Comparison of ENCODE assay signal across 29 cellular contexts in genomic region chr16:30033270-30033669, GRCh38. TPM values are rescaled to one million over a fixed set of nuclear protein-coding genes. Genes with fewer than 3 reads are reported as not detected.
DNase-seq lines count a peak whose midpoint lies in the region; ATAC-seq, FAIRE-seq and TF ChIP-seq lines count a peak whose summit lies in the region.
"Had no signal": no experiment of that assay in that cellular context is flagged by ENCODE, and none has a peak within 500 bp of the region (broad histone marks: within the 10 kb centered on the region; RNA-seq: fewer than 3 reads in every experiment).

No MANE protein-coding gene starts in this region.

- ATAC-seq in activated CD4-positive, CD25-positive, alpha-beta regulatory T cell treated with anti-CD3 and anti-CD28 coated beads, Interleukin-2, amount 50 U/mL, for 24 hours: peak; percentile 40 to 61
- peak; percentile 44 for ATAC-seq in GM12878
- ATAC-seq in heart left ventricle: no peak
- ATAC-seq: esophagus mucosa, left ventricle myocardium superior, pancreas had no signal

- 6% methylated on average over 6 of the region's 7 CpGs for WGBS in GM12878 (ENCODE audit: insufficient coverage, insufficient replicate concordance, low lambda C conversion rate, missing lambda C conversion rate)
- WGBS in thyroid gland, 2 donors: 44 to 46% methylated on average over 7 of the region's 7 CpGs
- 76 to 85% (median 78%) methylated on average over 7 of the region's 7 CpGs for WGBS in heart left ventricle, 4 donors

- H3K9ac ChIP-seq in GM12878 (ENCODE audit: control insufficient read depth, insufficient read depth, low read length): no peak overlapping the region

- no peak for DNase-seq in activated CD4-positive, CD25-positive, alpha-beta regulatory T cell (lab: John Stamatoyannopoulos, UW)
- DNase-seq in stimulated activated CD4-positive, alpha-beta T cell treated with anti-CD3 and anti-CD28 coated beads, Interleukin-15, amount 100 ng/mL, for 24 hours: peak; percentile 38
- DNase-seq in stimulated activated CD4-positive, alpha-beta T cell treated with anti-CD3 and anti-CD28 coated beads, Interleukin-1b, Interleukin-23, amount 100 ng/mL, for 48 hours: no peak
- DNase-seq in GM12878 (ENCODE audit: low read depth, low spot score): no peak
- peak; percentile 28 to 51 for DNase-seq in thyroid gland
- no peak for DNase-seq in KBM-7
- DNase-seq in heart left ventricle: no peak
- DNase-seq: 8988T; activated CD8-positive, alpha-beta memory T cell treated with anti-CD3 and anti-CD28 coated beads for 24 hours; activated naive CD4-positive, alpha-beta T cell; activated T-cell treated with anti-CD3 and anti-CD28 coated beads, Interleukin-2, amount 50 U/mL, for 1 hour; anterior cingulate cortex; DMS53; GDM1; hippocampal formation; immature natural killer cell; left ventricle myocardium superior; NCI-H146; NCI-H524; pancreas; Peyer's patch had no signal

- CTCF ChIA-PET in GM12878 (lab: Yijun Ruan, JAX): interaction anchor here (0.6 to 2.3 kb wide), 16 partner anchors 8 to 165 kb away, joined by 3 to 21 read pairs (median 4); partner anchors contain the start of genes ALDOA, C16orf92, HIRIP3 and INO80E

- POLR2A ChIA-PET in GM12878 (lab: Charles Lee): no interaction called here

- no peaks in the 10 kb centered on the region for H3K9me3 ChIP-seq in GM12878 (replicated peaks; ENCODE audit: control insufficient read depth, insufficient read depth, low read length)
- no peaks in the 10 kb centered on the region for H3K9me3 ChIP-seq in thyroid gland
- H3K9me3 ChIP-seq in heart left ventricle: no peaks in the 10 kb centered on the region
- H3K9me3 ChIP-seq: pancreas, Peyer's patch, right atrium auricular region had no signal

- TF ChIP-seq CTCF in GM12878 (IDR thresholded peaks at IDR 0.05 in 2 of 3, conservative IDR thresholded peaks at IDR 0.05 in 1 of 3; ENCODE audit: control insufficient read depth in 2 of 3, extremely low read depth in 1 of 3, insufficient read depth in 1 of 3, low read depth in 3 of 3, low read length in 3 of 3) (no peak), thyroid gland (IDR thresholded peaks at IDR 0.05) (peak in 1 of 6 experiments; percentile 2), heart left ventricle (IDR thresholded peaks at IDR 0.05) (no peak)

- H3K27ac ChIP-seq in GM12878 (ENCODE audit: control insufficient read depth, insufficient read depth) (no peak overlapping the region), thyroid gland (no peak overlapping the region), heart left ventricle (no peak overlapping the region)
- H3K27ac ChIP-seq: cardiac muscle cell, coronary artery, pancreas, Peyer's patch, right atrium auricular region, VCaP had no signal

- no peaks in the 10 kb centered on the region for H3K79me2 ChIP-seq in GM12878 (ENCODE audit: control insufficient read depth, insufficient read depth, low read length)

- RAD21 ChIA-PET in GM12878 (lab: Charles Lee; ENCODE audit: unreplicated experiment): interaction anchor here (0.6 to 2.7 kb wide), 4 partner anchors 16 to 580 kb away, joined by 3 to 9 read pairs (median 4); no protein-coding TSS in a partner anchor

- no peaks in the 10 kb centered on the region for H3K36me3 ChIP-seq in GM12878 (ENCODE audit: control insufficient read depth in 2 of 2, insufficient read depth in 2 of 2, low read length in 1 of 2)
- H3K36me3 ChIP-seq in thyroid gland: no peaks in the 10 kb centered on the region
- H3K36me3 ChIP-seq in heart left ventricle: no peaks in the 10 kb centered on the region
- H3K36me3 ChIP-seq: cardiac muscle cell, pancreas, Peyer's patch, right atrium auricular region had no signal

- no peaks in the 10 kb centered on the region for H4K20me1 ChIP-seq in GM12878 (ENCODE audit: control insufficient read depth, insufficient read depth)

- intact Hi-C loops in GM12878 (cut with micrococcal nuclease; ENCODE audit: unreplicated experiment) (no loop called here), thyroid gland (cut with DNase I) (no loop called here), heart left ventricle (cut with DNase I) (loop anchor here in 1 of 10 donors (10.0 kb wide), 1 partner anchor 62 kb away; the partner anchor contains the start of genes TBX6 and YPEL3)

- no peak for TF ChIP-seq RAD21 in GM12878 (IDR thresholded peaks at IDR 0.05; ENCODE audit: insufficient read depth, low read depth, low read length)

- H3K4me1 ChIP-seq in GM12878 (ENCODE audit: control insufficient read depth, insufficient read depth, low read length) (peaks cover 13% of the 10 kb centered on the region), thyroid gland (peaks cover 0 to 5% of the 10 kb centered on the region in 2 donors), heart left ventricle (peaks cover 0 to 11% (median 0%) of the 10 kb centered on the region in 12 donors)

- in situ Hi-C loops in GM12878 (cut with MboI) (no loop called here), KBM-7 (cut with MboI; ENCODE audit: low pct_unique_long_range_greater_than_20kb, low sequenced_read_pairs) (no loop called here)

- SMC1A ChIA-PET in GM12878 (lab: Charles Lee; ENCODE audit: uncharacterized antibody, unreplicated experiment): interaction anchor here (0.6 to 1.3 kb wide), 5 partner anchors 10 to 92 kb away, joined by 3 read pairs; partner anchors contain the start of gene C16orf92

- H3K27me3 ChIP-seq in GM12878 (replicated peaks in 1 of 2; ENCODE audit: control insufficient read depth in 2 of 2, insufficient read depth in 2 of 2, low read length in 1 of 2) (peaks cover 6 to 10% of the 10 kb centered on the region in 2 experiments; a peak in 3 of 4 replicates), thyroid gland (peaks cover 15% of the 10 kb centered on the region), heart left ventricle (peaks cover 25 to 82% (median 65%) of the 10 kb centered on the region in 9 donors)

- TF ChIP-seq POLR2A in GM12878 (IDR thresholded peaks at IDR 0.05; ENCODE audit: low read depth, low read length): no peak
- no peak for TF ChIP-seq POLR2A in thyroid gland (IDR thresholded peaks at IDR 0.05)
- TF ChIP-seq POLR2A in heart left ventricle (IDR thresholded peaks at IDR 0.05): no peak

- FAIRE-seq in GM12878 (lab: Jason Lieb, UNC): no peak
- FAIRE-seq: frontal cortex, H1, pancreas had no signal

- H2AFZ ChIP-seq in GM12878 (ENCODE audit: control insufficient read depth, low read depth, low read length): no peak overlapping the region

- no TSS peak for BruUV-seq in GM12878 (replicated peaks; lab: Mats Ljungman, UMichigan)

- peak overlapping the region; percentile 71 for H3K4me2 ChIP-seq in GM12878 (ENCODE audit: control insufficient read depth, insufficient read depth)

- TF ChIP-seq EP300 in GM12878 (IDR thresholded peaks at IDR 0.05; ENCODE audit: borderline replicate concordance in 1 of 2, control insufficient read depth in 1 of 2, low read depth in 2 of 2, low read length in 2 of 2): no peak

- no peak overlapping the region for H3K4me3 ChIP-seq in GM12878
- H3K4me3 ChIP-seq in thyroid gland (replicated peaks in 1 of 3): no peak overlapping the region
- no peak overlapping the region for H3K4me3 ChIP-seq in heart left ventricle
- H3K4me3 ChIP-seq: cardiac muscle cell, coronary artery, pancreas, Peyer's patch, right atrium auricular region had no signal

RNA-seq across cellular contexts. Expression of gene TLCD3B, which starts 2.2 kb away (rescaled TPM):
- total RNA-seq in GM12878 (2013; cell fraction: nucleolus; rRNA removed): 0.76 TPM in 1 of 2 replicates, not detected in the other
- total RNA-seq in GM12878 (2014; rRNA removed): 0.22 TPM in 1 of 2 replicates, not detected in the other
- total RNA-seq in GM12878 (2014; rRNA removed; fragmentation: Illumina TruSeq; extraction: Trizol): 0.13 TPM in 1 of 2 replicates, not detected in the other
- 0.29 and 0.51 TPM in 2 replicates for total RNA-seq in GM12878 (2021)
- 0.29 TPM for polyA plus RNA-seq in GM12878 (2011; ENCODE audit: low read depth)
- 0.08 and 0.12 TPM in 2 replicates for polyA plus RNA-seq in GM12878 (2011; rRNA removed)
- 0.10 and 0.20 TPM in 2 replicates for polyA plus RNA-seq in GM12878 (2011; cell fraction: cytosol; rRNA removed)
- polyA plus RNA-seq in GM12878 (2011; cell fraction: nucleus; rRNA removed): 1.4 and 1.6 TPM in 2 replicates
- 0.43 and 0.46 TPM in 2 replicates for polyA plus RNA-seq in GM12878 (2012)
- 0.35 TPM in 1 of 2 replicates, not detected in the other for polyA plus RNA-seq in GM12878 (2014; fragmentation: Illumina TruSeq; extraction: Trizol)
- polyA plus RNA-seq in GM12878 (2014; fragmentation: Nextera tagmentation; extraction: Ambion mirVana): under 1 TPM in 1 of 2 experiments, not detected in 1; 0.05 TPM
- 0.22 and 0.28 TPM in 2 replicates for polyA plus RNA-seq in GM12878 (2014; rRNA removed)
- not detected for polyA plus RNA-seq in GM12878 (2016; fragmentation: Nextera tagmentation; extraction: Ambion mirVana)
- polyA minus RNA-seq in GM12878 (2011; rRNA and poly(A)+ RNA removed): 0.26 and 0.29 TPM in 2 replicates
- polyA minus RNA-seq in GM12878 (2011; cell fraction: cytosol; rRNA and poly(A)+ RNA removed): not detected in 2 replicates
- polyA minus RNA-seq in GM12878 (2011; cell fraction: nucleus; rRNA and poly(A)+ RNA removed): not detected in 2 replicates
- total RNA-seq in thyroid gland: under 1 TPM in 2 of 4 donors, not detected in 2; 0.54 to 0.79 TPM
- total RNA-seq in heart left ventricle: not detected
- not detected for polyA plus RNA-seq in heart left ventricle
- total RNA-seq: left ventricle myocardium superior, Peyer's patch, right atrium auricular region had no signal
- polyA plus RNA-seq: cardiac muscle cell, immature natural killer cell had no signal

RNA-seq across cellular contexts. Expression of gene C16orf92, which starts 10.3 kb away (rescaled TPM):
- not detected in 2 replicates for total RNA-seq in GM12878 (2013; cell fraction: nucleolus; rRNA removed)
- total RNA-seq in GM12878 (2014; rRNA removed): not detected in 2 replicates
- not detected in 2 replicates for total RNA-seq in GM12878 (2014; rRNA removed; fragmentation: Illumina TruSeq; extraction: Trizol)
- total RNA-seq in GM12878 (2021): not detected in 2 replicates
- not detected for polyA plus RNA-seq in GM12878 (2011; ENCODE audit: low read depth)
- polyA plus RNA-seq in GM12878 (2011; rRNA removed): not detected in 2 replicates
- not detected in 2 replicates for polyA plus RNA-seq in GM12878 (2011; cell fraction: cytosol; rRNA removed)
- polyA plus RNA-seq in GM12878 (2011; cell fraction: nucleus; rRNA removed): not detected in 2 replicates
- polyA plus RNA-seq in GM12878 (2012): not detected in 2 replicates
- not detected in 2 replicates for polyA plus RNA-seq in GM12878 (2014; fragmentation: Illumina TruSeq; extraction: Trizol)
- not detected for polyA plus RNA-seq in GM12878 (2014; fragmentation: Nextera tagmentation; extraction: Ambion mirVana)
- not detected in 2 replicates for polyA plus RNA-seq in GM12878 (2014; rRNA removed)
- polyA plus RNA-seq in GM12878 (2016; fragmentation: Nextera tagmentation; extraction: Ambion mirVana): not detected
- polyA minus RNA-seq in GM12878 (2011; rRNA and poly(A)+ RNA removed): not detected in 2 replicates
- not detected in 2 replicates for polyA minus RNA-seq in GM12878 (2011; cell fraction: cytosol; rRNA and poly(A)+ RNA removed)
- not detected in 2 replicates for polyA minus RNA-seq in GM12878 (2011; cell fraction: nucleus; rRNA and poly(A)+ RNA removed)
- total RNA-seq in thyroid gland: not detected
- not detected for total RNA-seq in heart left ventricle
- polyA plus RNA-seq in heart left ventricle: not detected
- total RNA-seq: cardiac muscle cell, esophagus mucosa, frontal cortex, H1, left ventricle myocardium superior, pancreas, Peyer's patch, right atrium auricular region had no signal
- polyA plus RNA-seq: cardiac muscle cell, H1, immature natural killer cell, pancreas had no signal

RNA-seq across cellular contexts. Expression of gene DOC2A, which starts 22.4 kb away (rescaled TPM):
- total RNA-seq in GM12878 (2013; cell fraction: nucleolus; rRNA removed): 0.27 and 0.33 TPM in 2 replicates
- total RNA-seq in GM12878 (2014; rRNA removed) (0.17 TPM in 1 of 2 replicates, not detected in the other), GM12878 (2014; rRNA removed; fragmentation: Illumina TruSeq; extraction: Trizol) (not detected in 2 replicates), GM12878 (2021) (0.11 TPM in 1 of 2 replicates, not detected in the other), thyroid gland (1 to 10 TPM in 1 of 4 donors, under 1 TPM in 2, not detected in 1; 0.22 to 1.2 (median 0.94) TPM), heart left ventricle (1 to 10 TPM in 1 of 9 donors, under 1 TPM in 4, not detected in 4; 0.09 to 1.4 (median 0.91) TPM)
- polyA plus RNA-seq in GM12878 (2011; ENCODE audit: low read depth): not detected
- polyA plus RNA-seq in GM12878 (2011; rRNA removed) (0.06 and 0.15 TPM in 2 replicates), GM12878 (2014; fragmentation: Illumina TruSeq; extraction: Trizol) (0.06 TPM in 1 of 2 replicates, not detected in the other), GM12878 (2014; fragmentation: Nextera tagmentation; extraction: Ambion mirVana) (not detected), GM12878 (2014; rRNA removed) (0.09 TPM in 2 replicates), GM12878 (2016; fragmentation: Nextera tagmentation; extraction: Ambion mirVana) (not detected), heart left ventricle (under 1 TPM; 0.22 to 0.88 TPM)
- 0.17 and 0.37 TPM in 2 replicates for polyA plus RNA-seq in GM12878 (2011; cell fraction: cytosol; rRNA removed)
- 0.85 and 1.1 TPM in 2 replicates for polyA plus RNA-seq in GM12878 (2011; cell fraction: nucleus; rRNA removed)
- 0.09 and 0.13 TPM in 2 replicates for polyA plus RNA-seq in GM12878 (2012)
- polyA minus RNA-seq in GM12878 (2011; rRNA and poly(A)+ RNA removed): not detected in 2 replicates
- not detected in 2 replicates for polyA minus RNA-seq in GM12878 (2011; cell fraction: cytosol; rRNA and poly(A)+ RNA removed)
- polyA minus RNA-seq in GM12878 (2011; cell fraction: nucleus; rRNA and poly(A)+ RNA removed): 0.29 and 0.36 TPM in 2 replicates
- total RNA-seq: right atrium auricular region had no signal
- polyA plus RNA-seq: immature natural killer cell had no signal

RNA-seq across cellular contexts. Expression of gene ALDOA, which starts 32.3 kb away (rescaled TPM):
- 235 and 245 TPM in 2 replicates for total RNA-seq in GM12878 (2013; cell fraction: nucleolus; rRNA removed)
- 1,247 and 1,393 TPM in 2 replicates for total RNA-seq in GM12878 (2014; rRNA removed)
- 804 and 922 TPM in 2 replicates for total RNA-seq in GM12878 (2014; rRNA removed; fragmentation: Illumina TruSeq; extraction: Trizol)
- total RNA-seq in GM12878 (2021): 1,355 and 1,356 TPM in 2 replicates
- 1,146 TPM for polyA plus RNA-seq in GM12878 (2011; ENCODE audit: low read depth)
- 672 and 1,081 TPM in 2 replicates for polyA plus RNA-seq in GM12878 (2011; rRNA removed)
- polyA plus RNA-seq in GM12878 (2011; cell fraction: cytosol; rRNA removed): 1,688 and 1,856 TPM in 2 replicates
- 1,192 and 1,238 TPM in 2 replicates for polyA plus RNA-seq in GM12878 (2011; cell fraction: nucleus; rRNA removed)
- 1,728 and 2,147 TPM in 2 replicates for polyA plus RNA-seq in GM12878 (2012)
- 300 and 751 TPM in 2 replicates for polyA plus RNA-seq in GM12878 (2014; fragmentation: Illumina TruSeq; extraction: Trizol)
- 100 to 1,000 TPM; 218 to 335 TPM for polyA plus RNA-seq in GM12878 (2014; fragmentation: Nextera tagmentation; extraction: Ambion mirVana)
- 1,109 and 1,522 TPM in 2 replicates for polyA plus RNA-seq in GM12878 (2014; rRNA removed)
- polyA plus RNA-seq in GM12878 (2016; fragmentation: Nextera tagmentation; extraction: Ambion mirVana): 1,000 to 10,000 TPM; 2,119 to 2,339 TPM
- 879 and 1,597 TPM in 2 replicates for polyA minus RNA-seq in GM12878 (2011; rRNA and poly(A)+ RNA removed)
- polyA minus RNA-seq in GM12878 (2011; cell fraction: cytosol; rRNA and poly(A)+ RNA removed): 780 and 912 TPM in 2 replicates
- polyA minus RNA-seq in GM12878 (2011; cell fraction: nucleus; rRNA and poly(A)+ RNA removed): 308 and 419 TPM in 2 replicates
- 1,000 to 10,000 TPM in 3 of 4 donors, 100 to 1,000 TPM in 1; 752 to 2,025 (median 1,174) TPM for total RNA-seq in thyroid gland
- total RNA-seq in heart left ventricle: 1,000 to 10,000 TPM; 2,644 to 5,076 (median 3,574) TPM
- 1,000 to 10,000 TPM; 2,585 to 3,542 TPM for polyA plus RNA-seq in heart left ventricle

RNA-seq across cellular contexts. Expression of gene INO80E, which starts 37.2 kb away (rescaled TPM):
- 50.4 and 67.1 TPM in 2 replicates for total RNA-seq in GM12878 (2013; cell fraction: nucleolus; rRNA removed)
- total RNA-seq in GM12878 (2014; rRNA removed): 48.3 and 58.9 TPM in 2 replicates
- 27.0 and 31.0 TPM in 2 replicates for total RNA-seq in GM12878 (2014; rRNA removed; fragmentation: Illumina TruSeq; extraction: Trizol)
- 73.3 and 74.0 TPM in 2 replicates for total RNA-seq in GM12878 (2021)
- polyA plus RNA-seq in GM12878 (2011; ENCODE audit: low read depth): 24.7 TPM
- 14.3 and 17.9 TPM in 2 replicates for polyA plus RNA-seq in GM12878 (2011; rRNA removed)
- 20.0 and 21.2 TPM in 2 replicates for polyA plus RNA-seq in GM12878 (2011; cell fraction: cytosol; rRNA removed)
- polyA plus RNA-seq in GM12878 (2011; cell fraction: nucleus; rRNA removed): 87.7 and 96.4 TPM in 2 replicates
- 36.8 and 46.6 TPM in 2 replicates for polyA plus RNA-seq in GM12878 (2012)
- 41.3 and 67.7 TPM in 2 replicates for polyA plus RNA-seq in GM12878 (2014; fragmentation: Illumina TruSeq; extraction: Trizol)
- polyA plus RNA-seq in GM12878 (2014; fragmentation: Nextera tagmentation; extraction: Ambion mirVana): under 1 TPM; 0.39 to 0.90 TPM
- polyA plus RNA-seq in GM12878 (2014; rRNA removed): 58.1 and 72.7 TPM in 2 replicates
- polyA plus RNA-seq in GM12878 (2016; fragmentation: Nextera tagmentation; extraction: Ambion mirVana): 10 to 100 TPM; 29.5 to 35.0 TPM
- 7.6 and 9.3 TPM in 2 replicates for polyA minus RNA-seq in GM12878 (2011; rRNA and poly(A)+ RNA removed)
- 8.1 and 10.2 TPM in 2 replicates for polyA minus RNA-seq in GM12878 (2011; cell fraction: cytosol; rRNA and poly(A)+ RNA removed)
- polyA minus RNA-seq in GM12878 (2011; cell fraction: nucleus; rRNA and poly(A)+ RNA removed): 9.8 and 17.2 TPM in 2 replicates
- total RNA-seq in thyroid gland: 100 to 1,000 TPM in 3 of 4 donors, 10 to 100 TPM in 1; 45.9 to 165 (median 142) TPM
- total RNA-seq in heart left ventricle: 10 to 100 TPM; 27.6 to 65.4 (median 32.6) TPM
- 10 to 100 TPM; 60.9 to 71.5 TPM for polyA plus RNA-seq in heart left ventricle

Comparison
In these comparisons a context has a peak if more than half of its experiments do, and no peak if none do; other contexts are left out.
1. DNase-seq: peak in stimulated activated CD4-positive, alpha-beta T cell treated with anti-CD3 and anti-CD28 coated beads, Interleukin-15, amount 100 ng/mL, for 24 hours (single experiment) and thyroid gland (2 of 2); none in activated CD4-positive, CD25-positive, alpha-beta regulatory T cell (0 of 4), stimulated activated CD4-positive, alpha-beta T cell treated with anti-CD3 and anti-CD28 coated beads, Interleukin-1b, Interleukin-23, amount 100 ng/mL, for 48 hours (single experiment), GM12878 (single experiment), KBM-7 (single experiment) and heart left ventricle (0 of 5).
2. ATAC-seq: peak in activated CD4-positive, CD25-positive, alpha-beta regulatory T cell treated with anti-CD3 and anti-CD28 coated beads, Interleukin-2, amount 50 U/mL, for 24 hours (2 of 2) and GM12878 (single experiment); none in heart left ventricle (0 of 4).